Comparison of ENCODE assay signal across 1 cellular context in the genomic region with DNA sequence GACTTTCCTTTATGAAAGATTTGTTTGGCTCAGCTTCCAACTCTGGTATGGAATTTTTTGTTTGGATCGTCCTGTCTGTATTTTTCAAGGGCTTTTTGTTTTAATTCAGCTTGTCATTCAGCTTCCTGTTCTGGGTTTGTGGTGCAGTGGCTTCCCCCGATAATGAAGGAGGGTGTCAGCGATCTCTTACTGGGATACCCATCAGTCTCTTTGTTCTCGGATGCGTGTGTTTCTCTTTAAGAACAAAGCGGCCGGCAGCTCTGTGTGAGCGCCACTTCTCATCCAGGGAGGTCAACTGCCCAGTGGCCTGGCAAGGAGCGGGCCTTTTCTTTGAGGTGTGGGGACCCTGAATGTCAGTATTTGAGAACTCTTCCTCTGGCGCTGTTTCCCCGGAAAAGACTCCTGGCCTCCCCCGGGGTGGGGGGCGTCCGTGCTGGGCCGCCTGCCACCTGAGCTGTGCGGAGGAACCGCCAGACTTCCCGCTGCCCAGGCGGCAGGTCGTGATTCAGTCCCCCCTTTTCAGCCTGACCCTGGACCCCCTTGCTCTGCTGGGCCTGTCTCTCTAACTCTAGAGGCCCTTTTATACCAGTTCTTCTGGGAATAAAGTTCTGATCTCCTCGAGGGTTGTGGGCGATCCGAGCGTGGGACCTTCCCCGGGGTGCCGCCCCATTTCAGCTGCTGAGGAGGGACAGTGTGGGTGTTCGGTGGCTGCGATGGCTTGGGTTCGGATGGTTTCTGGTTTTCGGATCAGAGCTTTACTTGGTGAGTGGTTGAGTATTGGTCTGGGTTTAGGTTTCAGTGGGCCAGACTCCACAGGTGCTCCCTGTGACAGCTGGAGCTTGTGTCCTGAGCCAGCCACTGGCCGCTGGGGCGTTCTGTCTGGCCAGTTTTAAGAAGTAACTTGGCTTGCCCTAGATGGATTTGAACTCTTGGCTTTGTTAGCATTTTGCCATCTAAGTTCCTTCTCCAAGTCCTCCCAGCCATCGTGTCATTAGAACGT.
TF ChIP-seq lines count a peak whose summit lies in the region.

No MANE protein-coding gene starts in this region.

TF ChIP-seq in GM23338, 12 proteins besides CTCF, POLR2A, EP300 and RAD21 (continued from another document):
- TF ChIP-seq, protein P1, sequence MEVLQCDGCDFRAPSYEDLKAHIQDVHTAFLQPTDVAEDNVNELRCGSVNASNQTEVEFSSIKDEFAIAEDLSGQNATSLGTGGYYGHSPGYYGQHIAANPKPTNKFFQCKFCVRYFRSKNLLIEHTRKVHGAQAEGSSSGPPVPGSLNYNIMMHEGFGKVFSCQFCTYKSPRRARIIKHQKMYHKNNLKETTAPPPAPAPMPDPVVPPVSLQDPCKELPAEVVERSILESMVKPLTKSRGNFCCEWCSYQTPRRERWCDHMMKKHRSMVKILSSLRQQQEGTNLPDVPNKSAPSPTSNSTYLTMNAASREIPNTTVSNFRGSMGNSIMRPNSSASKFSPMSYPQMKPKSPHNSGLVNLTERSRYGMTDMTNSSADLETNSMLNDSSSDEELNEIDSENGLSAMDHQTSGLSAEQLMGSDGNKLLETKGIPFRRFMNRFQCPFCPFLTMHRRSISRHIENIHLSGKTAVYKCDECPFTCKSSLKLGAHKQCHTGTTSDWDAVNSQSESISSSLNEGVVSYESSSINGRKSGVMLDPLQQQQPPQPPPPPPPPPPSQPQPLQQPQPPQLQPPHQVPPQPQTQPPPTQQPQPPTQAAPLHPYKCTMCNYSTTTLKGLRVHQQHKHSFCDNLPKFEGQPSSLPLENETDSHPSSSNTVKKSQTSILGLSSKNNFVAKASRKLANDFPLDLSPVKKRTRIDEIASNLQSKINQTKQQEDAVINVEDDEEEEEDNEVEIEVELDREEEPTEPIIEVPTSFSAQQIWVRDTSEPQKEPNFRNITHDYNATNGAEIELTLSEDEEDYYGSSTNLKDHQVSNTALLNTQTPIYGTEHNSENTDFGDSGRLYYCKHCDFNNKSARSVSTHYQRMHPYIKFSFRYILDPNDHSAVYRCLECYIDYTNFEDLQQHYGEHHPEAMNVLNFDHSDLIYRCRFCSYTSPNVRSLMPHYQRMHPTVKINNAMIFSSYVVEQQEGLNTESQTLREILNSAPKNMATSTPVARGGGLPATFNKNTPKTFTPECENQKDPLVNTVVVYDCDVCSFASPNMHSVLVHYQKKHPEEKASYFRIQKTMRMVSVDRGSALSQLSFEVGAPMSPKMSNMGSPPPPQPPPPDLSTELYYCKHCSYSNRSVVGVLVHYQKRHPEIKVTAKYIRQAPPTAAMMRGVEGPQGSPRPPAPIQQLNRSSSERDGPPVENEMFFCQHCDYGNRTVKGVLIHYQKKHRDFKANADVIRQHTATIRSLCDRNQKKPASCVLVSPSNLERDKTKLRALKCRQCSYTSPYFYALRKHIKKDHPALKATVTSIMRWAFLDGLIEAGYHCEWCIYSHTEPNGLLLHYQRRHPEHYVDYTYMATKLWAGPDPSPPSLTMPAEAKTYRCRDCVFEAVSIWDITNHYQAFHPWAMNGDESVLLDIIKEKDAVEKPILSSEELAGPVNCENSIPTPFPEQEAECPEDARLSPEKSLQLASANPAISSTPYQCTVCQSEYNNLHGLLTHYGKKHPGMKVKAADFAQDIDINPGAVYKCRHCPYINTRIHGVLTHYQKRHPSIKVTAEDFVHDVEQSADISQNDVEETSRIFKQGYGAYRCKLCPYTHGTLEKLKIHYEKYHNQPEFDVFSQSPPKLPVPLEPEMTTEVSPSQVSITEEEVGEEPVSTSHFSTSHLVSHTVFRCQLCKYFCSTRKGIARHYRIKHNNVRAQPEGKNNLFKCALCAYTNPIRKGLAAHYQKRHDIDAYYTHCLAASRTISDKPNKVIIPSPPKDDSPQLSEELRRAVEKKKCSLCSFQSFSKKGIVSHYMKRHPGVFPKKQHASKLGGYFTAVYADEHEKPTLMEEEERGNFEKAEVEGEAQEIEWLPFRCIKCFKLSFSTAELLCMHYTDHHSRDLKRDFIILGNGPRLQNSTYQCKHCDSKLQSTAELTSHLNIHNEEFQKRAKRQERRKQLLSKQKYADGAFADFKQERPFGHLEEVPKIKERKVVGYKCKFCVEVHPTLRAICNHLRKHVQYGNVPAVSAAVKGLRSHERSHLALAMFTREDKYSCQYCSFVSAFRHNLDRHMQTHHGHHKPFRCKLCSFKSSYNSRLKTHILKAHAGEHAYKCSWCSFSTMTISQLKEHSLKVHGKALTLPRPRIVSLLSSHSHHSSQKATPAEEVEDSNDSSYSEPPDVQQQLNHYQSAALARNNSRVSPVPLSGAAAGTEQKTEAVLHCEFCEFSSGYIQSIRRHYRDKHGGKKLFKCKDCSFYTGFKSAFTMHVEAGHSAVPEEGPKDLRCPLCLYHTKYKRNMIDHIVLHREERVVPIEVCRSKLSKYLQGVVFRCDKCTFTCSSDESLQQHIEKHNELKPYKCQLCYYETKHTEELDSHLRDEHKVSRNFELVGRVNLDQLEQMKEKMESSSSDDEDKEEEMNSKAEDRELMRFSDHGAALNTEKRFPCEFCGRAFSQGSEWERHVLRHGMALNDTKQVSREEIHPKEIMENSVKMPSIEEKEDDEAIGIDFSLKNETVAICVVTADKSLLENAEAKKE (CRISPR knock-in tag; IDR thresholded peaks at IDR 0.05): no peak
- TF ChIP-seq, protein P2, sequence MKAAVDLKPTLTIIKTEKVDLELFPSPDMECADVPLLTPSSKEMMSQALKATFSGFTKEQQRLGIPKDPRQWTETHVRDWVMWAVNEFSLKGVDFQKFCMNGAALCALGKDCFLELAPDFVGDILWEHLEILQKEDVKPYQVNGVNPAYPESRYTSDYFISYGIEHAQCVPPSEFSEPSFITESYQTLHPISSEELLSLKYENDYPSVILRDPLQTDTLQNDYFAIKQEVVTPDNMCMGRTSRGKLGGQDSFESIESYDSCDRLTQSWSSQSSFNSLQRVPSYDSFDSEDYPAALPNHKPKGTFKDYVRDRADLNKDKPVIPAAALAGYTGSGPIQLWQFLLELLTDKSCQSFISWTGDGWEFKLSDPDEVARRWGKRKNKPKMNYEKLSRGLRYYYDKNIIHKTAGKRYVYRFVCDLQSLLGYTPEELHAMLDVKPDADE (IDR thresholded peaks at IDR 0.05): no peak
- no peak for TF ChIP-seq JUNB (IDR thresholded peaks at IDR 0.05; ENCODE audit: unreplicated experiment)
- TF ChIP-seq POLR2AphosphoS5 (IDR thresholded peaks at IDR 0.05; ENCODE audit: low read depth): no peak
- no peak for TF ChIP-seq NANOG (IDR thresholded peaks at IDR 0.05; ENCODE audit: borderline replicate concordance)
- no peak for TF ChIP-seq ZNF114 (CRISPR knock-in tag; IDR thresholded peaks at IDR 0.05)
- TF ChIP-seq, protein P3, sequence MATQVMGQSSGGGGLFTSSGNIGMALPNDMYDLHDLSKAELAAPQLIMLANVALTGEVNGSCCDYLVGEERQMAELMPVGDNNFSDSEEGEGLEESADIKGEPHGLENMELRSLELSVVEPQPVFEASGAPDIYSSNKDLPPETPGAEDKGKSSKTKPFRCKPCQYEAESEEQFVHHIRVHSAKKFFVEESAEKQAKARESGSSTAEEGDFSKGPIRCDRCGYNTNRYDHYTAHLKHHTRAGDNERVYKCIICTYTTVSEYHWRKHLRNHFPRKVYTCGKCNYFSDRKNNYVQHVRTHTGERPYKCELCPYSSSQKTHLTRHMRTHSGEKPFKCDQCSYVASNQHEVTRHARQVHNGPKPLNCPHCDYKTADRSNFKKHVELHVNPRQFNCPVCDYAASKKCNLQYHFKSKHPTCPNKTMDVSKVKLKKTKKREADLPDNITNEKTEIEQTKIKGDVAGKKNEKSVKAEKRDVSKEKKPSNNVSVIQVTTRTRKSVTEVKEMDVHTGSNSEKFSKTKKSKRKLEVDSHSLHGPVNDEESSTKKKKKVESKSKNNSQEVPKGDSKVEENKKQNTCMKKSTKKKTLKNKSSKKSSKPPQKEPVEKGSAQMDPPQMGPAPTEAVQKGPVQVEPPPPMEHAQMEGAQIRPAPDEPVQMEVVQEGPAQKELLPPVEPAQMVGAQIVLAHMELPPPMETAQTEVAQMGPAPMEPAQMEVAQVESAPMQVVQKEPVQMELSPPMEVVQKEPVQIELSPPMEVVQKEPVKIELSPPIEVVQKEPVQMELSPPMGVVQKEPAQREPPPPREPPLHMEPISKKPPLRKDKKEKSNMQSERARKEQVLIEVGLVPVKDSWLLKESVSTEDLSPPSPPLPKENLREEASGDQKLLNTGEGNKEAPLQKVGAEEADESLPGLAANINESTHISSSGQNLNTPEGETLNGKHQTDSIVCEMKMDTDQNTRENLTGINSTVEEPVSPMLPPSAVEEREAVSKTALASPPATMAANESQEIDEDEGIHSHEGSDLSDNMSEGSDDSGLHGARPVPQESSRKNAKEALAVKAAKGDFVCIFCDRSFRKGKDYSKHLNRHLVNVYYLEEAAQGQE (IDR thresholded peaks at IDR 0.05; ENCODE audit: unreplicated experiment): no peak
